ENCODE assay signal across 15 cellular contexts in genomic region chr20:14951105-14951504, GRCh38.
DNase-seq lines count a peak whose midpoint lies in the region; ATAC-seq and TF ChIP-seq lines count a peak whose summit lies in the region.
"Had no signal": no experiment of that assay in that cellular context is flagged by ENCODE, and none has a peak within 500 bp of the region (broad histone marks: within the 10 kb centered on the region; RNA-seq: fewer than 3 reads in every experiment).

No MANE protein-coding gene starts in this region.

- H3K36me3 ChIP-seq in left ventricle myocardium inferior: no peaks in the 10 kb centered on the region
- H3K36me3 ChIP-seq: MG63 had no signal

- no peak for TF ChIP-seq CTCF in mesothelial cell of epicardium (IDR thresholded peaks at IDR 0.05; ENCODE audit: unreplicated experiment)
- no peak for TF ChIP-seq CTCF in left ventricle myocardium inferior (IDR thresholded peaks at IDR 0.05; ENCODE audit: borderline replicate concordance)

- H3K4me3 Mint-ChIP-seq in mesothelial cell of epicardium: no peak overlapping the region
- H3K4me3 Mint-ChIP-seq: activated naive CD8-positive, alpha-beta T cell treated with anti-CD3 and anti-CD28 coated beads, Interleukin-2, amount 10 ng/mL, durations not matched to agents 7 days and 5 days; CD4-positive, alpha-beta T cell; natural killer cell treated with Interleukin-12 subunit alpha and Interleukin-12 subunit beta and Interleukin-15 and Interleukin-18, amount 100 ng/mL, for 72 hours; T-cell had no signal

- no peaks in the 10 kb centered on the region for H3K9me3 ChIP-seq in left ventricle myocardium inferior (replicated peaks)
- H3K9me3 ChIP-seq: MG63 had no signal

- H3K27ac ChIP-seq in left ventricle myocardium inferior (replicated peaks): no peak overlapping the region

- H3K4me1 Mint-ChIP-seq in mesothelial cell of epicardium: peaks cover 52% of the 10 kb centered on the region
- H3K4me1 Mint-ChIP-seq: activated naive CD8-positive, alpha-beta T cell treated with anti-CD3 and anti-CD28 coated beads, Interleukin-2, amount 10 ng/mL, durations not matched to agents 7 days and 5 days; T-cell had no signal

- no peaks in the 10 kb centered on the region for H3K9me3 Mint-ChIP-seq in mesothelial cell of epicardium

- no peaks in the 10 kb centered on the region for H3K27me3 Mint-ChIP-seq in mesothelial cell of epicardium (ENCODE audit: low read depth)
- H3K27me3 Mint-ChIP-seq: activated naive CD8-positive, alpha-beta T cell treated with anti-CD3 and anti-CD28 coated beads, Interleukin-2, amount 10 ng/mL, durations not matched to agents 7 days and 5 days; CD4-positive, alpha-beta T cell; natural killer cell treated with Interleukin-12 subunit alpha and Interleukin-12 subunit beta and Interleukin-15 and Interleukin-18, amount 100 ng/mL, for 72 hours; T-cell had no signal

- H3K36me3 Mint-ChIP-seq in mesothelial cell of epicardium: no peaks in the 10 kb centered on the region
- H3K36me3 Mint-ChIP-seq: activated naive CD8-positive, alpha-beta T cell treated with anti-CD3 and anti-CD28 coated beads, Interleukin-2, amount 10 ng/mL, durations not matched to agents 7 days and 5 days; natural killer cell treated with Interleukin-12 subunit alpha and Interleukin-12 subunit beta and Interleukin-15 and Interleukin-18, amount 100 ng/mL, for 72 hours; T-cell had no signal

- no peak for DNase-seq in mesothelial cell of epicardium (ENCODE audit: low spot score in 2 of 2, unreplicated experiment in 2 of 2)
- DNase-seq in cardiac septum (ENCODE audit: low spot score): no peak
- no peak for DNase-seq in posterior cingulate gyrus
- no peak for DNase-seq in left ventricle myocardium inferior
- no peak for DNase-seq in head of caudate nucleus
- DNase-seq: activated naive CD8-positive, alpha-beta T cell treated with anti-CD3 and anti-CD28 coated beads, Interleukin-2, amount 10 ng/mL, durations not matched to agents 7 days and 5 days; CD4-positive, alpha-beta T cell; effector CD4-positive, alpha-beta T cell; MG63; stimulated activated CD4-positive, alpha-beta T cell treated with anti-CD3 and anti-CD28 coated beads, Interleukin-4, amount 100 ng/mL, for 1 hour; T-cell had no signal

- intact Hi-C loops in cardiac septum (cut with DNase I): no loop called here
- intact Hi-C loops in posterior cingulate gyrus (cut with DNase I): no loop called here
- intact Hi-C loops in left ventricle myocardium inferior (cut with micrococcal nuclease): no loop called here
- intact Hi-C loops in head of caudate nucleus (cut with DNase I): no loop called here

- peak overlapping the region; percentile 41 for H3K27ac Mint-ChIP-seq in mesothelial cell of epicardium
- H3K27ac Mint-ChIP-seq: activated naive CD8-positive, alpha-beta T cell treated with anti-CD3 and anti-CD28 coated beads, Interleukin-2, amount 10 ng/mL, durations not matched to agents 7 days and 5 days; CD4-positive, alpha-beta T cell; natural killer cell treated with Interleukin-12 subunit alpha and Interleukin-12 subunit beta and Interleukin-15 and Interleukin-18, amount 100 ng/mL, for 72 hours; T-cell had no signal

- no peaks in the 10 kb centered on the region for H3K27me3 ChIP-seq in left ventricle myocardium inferior (ENCODE audit: low read depth)
- H3K27me3 ChIP-seq: MG63 had no signal

- no peaks in the 10 kb centered on the region for H3K4me1 ChIP-seq in left ventricle myocardium inferior

- peak; percentile 67 for ATAC-seq in GM18858 (IDR thresholded peaks at IDR 0.05; ENCODE audit: unreplicated experiment)
- ATAC-seq in GM21825 (IDR thresholded peaks at IDR 0.05; ENCODE audit: unreplicated experiment): peak; percentile 55
- ATAC-seq in HG03520 (IDR thresholded peaks at IDR 0.05; ENCODE audit: unreplicated experiment): peak; percentile 61
- ATAC-seq: natural killer cell treated with Interleukin-12 subunit alpha and Interleukin-12 subunit beta and Interleukin-15 and Interleukin-18, amount 100 ng/mL, for 72 hours; T-cell had no signal

- no peak overlapping the region for H3K4me3 ChIP-seq in left ventricle myocardium inferior
- H3K4me3 ChIP-seq: MG63 had no signal
